Comparison of ENCODE assay signal across 1 cellular context in genomic region chr19:31500540-31500830, GRCh38.
TF ChIP-seq lines count a peak whose summit lies in the region.

No MANE protein-coding gene starts in this region.

TF ChIP-seq in H1, 55 proteins besides CTCF, POLR2A, EP300 and RAD21:
- no peak for TF ChIP-seq BCL11A (IDR thresholded peaks at IDR 0.05; ENCODE audit: low read depth in 2 of 2, low read length in 2 of 2)
- no peak for TF ChIP-seq TEAD4 (IDR thresholded peaks at IDR 0.05; ENCODE audit: low read depth, low read length)
- TF ChIP-seq POU5F1 (IDR thresholded peaks at IDR 0.05; ENCODE audit: low read depth, low read length), result no peak
- TF ChIP-seq USF2 (IDR thresholded peaks at IDR 0.05; ENCODE audit: low read length), result no peak
- TF ChIP-seq TCF12 (IDR thresholded peaks at IDR 0.05; ENCODE audit: low read depth, low read length), result no peak
- TF ChIP-seq EGR1 (IDR thresholded peaks at IDR 0.05; ENCODE audit: borderline replicate concordance, low read depth, low read length), result no peak
- TF ChIP-seq RXRA (IDR thresholded peaks at IDR 0.05; ENCODE audit: insufficient read depth, low read depth, low read length), result no peak
- TF ChIP-seq TBP (IDR thresholded peaks at IDR 0.05; ENCODE audit: low read depth, low read length), result no peak
- TF ChIP-seq POLR2AphosphoS5 (IDR thresholded peaks at IDR 0.05; ENCODE audit: low read depth, low read length), result no peak
- no peak for TF ChIP-seq ASH2L (IDR thresholded peaks at IDR 0.05; ENCODE audit: low read length)
- no peak for TF ChIP-seq CEBPB (IDR thresholded peaks at IDR 0.05; ENCODE audit: low read depth, low read length)
- no peak for TF ChIP-seq GTF2F1 (IDR thresholded peaks at IDR 0.05; ENCODE audit: borderline replicate concordance, low read depth, low read length)
- TF ChIP-seq SP4 (IDR thresholded peaks at IDR 0.05; ENCODE audit: low read length), result no peak
- no peak for TF ChIP-seq ATF2 (IDR thresholded peaks at IDR 0.05; ENCODE audit: low read length)
- no peak for TF ChIP-seq MAFK (IDR thresholded peaks at IDR 0.05; ENCODE audit: low read depth, low read length)
- no peak for TF ChIP-seq JUN (IDR thresholded peaks at IDR 0.05; ENCODE audit: low read depth, low read length)
- TF ChIP-seq RFX5 (IDR thresholded peaks at IDR 0.05; ENCODE audit: borderline replicate concordance, low read depth, low read length), result no peak
- TF ChIP-seq KDM5A (IDR thresholded peaks at IDR 0.05; ENCODE audit: low read length), result no peak
- TF ChIP-seq TAF7 (optimal IDR thresholded peaks at IDR 0.05; ENCODE audit: borderline replicate concordance, low read depth, low read length), result no peak
- TF ChIP-seq SAP30 (IDR thresholded peaks at IDR 0.05; ENCODE audit: insufficient read depth, insufficient replicate concordance, low read length), result no peak
